ENCODE assay signal across 8 cellular contexts in the genomic region with DNA sequence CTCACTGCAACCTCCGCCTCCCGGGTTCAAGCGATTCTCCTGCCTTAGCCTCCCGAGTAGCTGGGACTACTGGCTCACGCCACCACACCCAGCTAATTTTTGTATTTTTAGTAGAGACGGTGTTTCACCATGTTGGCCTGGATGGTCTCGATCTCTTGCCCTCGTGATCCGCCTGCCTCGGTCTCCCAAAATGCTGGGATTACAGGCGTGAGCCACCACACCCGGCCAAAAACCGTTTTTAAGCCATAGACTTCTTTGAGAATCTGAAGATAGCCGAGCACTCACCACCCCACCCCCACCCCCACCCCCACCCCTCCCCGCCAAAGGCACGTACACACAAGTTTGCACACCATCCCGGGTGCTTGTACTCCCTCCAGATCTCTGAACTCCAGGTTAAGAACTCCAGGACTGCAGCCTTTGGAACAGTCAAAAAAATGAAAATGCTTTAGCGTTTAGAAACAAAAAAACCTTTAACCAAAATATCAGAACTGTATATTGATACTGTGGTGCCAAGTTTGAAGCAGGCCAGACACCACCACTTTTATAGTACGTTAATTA. TPM values are rescaled to one million over a fixed set of nuclear protein-coding genes. Genes with fewer than 3 reads are reported as not detected.
DNase-seq lines count a peak whose midpoint lies in the region; ATAC-seq and TF ChIP-seq lines count a peak whose summit lies in the region.

No MANE protein-coding gene starts in this region.

- ATAC-seq in HG03432 (IDR thresholded peaks at IDR 0.05; ENCODE audit: unreplicated experiment) (no peak), left lobe of liver (no peak), HG03280 (IDR thresholded peaks at IDR 0.05; ENCODE audit: unreplicated experiment) (no peak)

- H3K4me3 ChIP-seq in AG09309 (ENCODE audit: control insufficient read depth, low read depth, low read length) (peak overlapping the region; percentile 100), brain microvascular endothelial cell (ENCODE audit: low read depth, low read length) (peak overlapping the region; percentile 93), mucosa of stomach (ENCODE audit: low read length) (peak overlapping the region; percentile 94)

- in situ Hi-C loops in brain microvascular endothelial cell (cut with HindIII; ENCODE audit: low pct_ligation_motif_present, low sequenced_read_pairs) = no loop called here

- H3K9me3 ChIP-seq in mucosa of stomach (ENCODE audit: control insufficient read depth, low read length) = no peaks in the 10 kb centered on the region

- H3K27me3 ChIP-seq in brain microvascular endothelial cell (replicated peaks) = no peaks in the 10 kb centered on the region
- H3K27me3 ChIP-seq in mucosa of stomach (ENCODE audit: control insufficient read depth, insufficient read depth, low read length) = no peaks in the 10 kb centered on the region

- no peak for DNase-seq in AG09309 (ENCODE audit: low read depth)
- peak; percentile 16 for DNase-seq in HuH-7.5 (ENCODE audit: low spot score)
- DNase-seq in brain microvascular endothelial cell = no peak
- DNase-seq in posterior cingulate gyrus = no peak
- DNase-seq in left lobe of liver (ENCODE audit: low spot score) = no peak

- no peak overlapping the region for H3K27ac ChIP-seq in brain microvascular endothelial cell

- H3K4me1 ChIP-seq in mucosa of stomach (ENCODE audit: control insufficient read depth, insufficient read depth, low read length) = peaks cover 17% of the 10 kb centered on the region

- intact Hi-C loops in posterior cingulate gyrus (cut with DNase I) = loop anchor here (5.0 kb wide), 1 partner anchor 39 kb away; no protein-coding TSS in a partner anchor

- no peak for TF ChIP-seq CTCF in AG09309 (IDR thresholded peaks at IDR 0.05; ENCODE audit: control insufficient read depth, insufficient read depth, low read depth, low read length, missing control alignments)
- TF ChIP-seq CTCF in brain microvascular endothelial cell (IDR thresholded peaks at IDR 0.05; ENCODE audit: low read depth, low read length, missing control alignments) = no peak

- H3K9ac ChIP-seq in mucosa of stomach (ENCODE audit: low read length) = peak overlapping the region; percentile 93

- peaks cover 5% of the 10 kb centered on the region for H3K36me3 ChIP-seq in brain microvascular endothelial cell (replicated peaks)
- H3K36me3 ChIP-seq in mucosa of stomach (ENCODE audit: control insufficient read depth, insufficient read depth, low read length) = no peaks in the 10 kb centered on the region

RNA-seq across cellular contexts. Expression of a gene that starts 1.5 kb away (rescaled TPM):
- 41.4 TPM for total RNA-seq in left lobe of liver

RNA-seq across cellular contexts. Expression of a gene that starts 48.3 kb away (rescaled TPM):
- 1.3 TPM for total RNA-seq in left lobe of liver

RNA-seq across cellular contexts. Expression of a gene that starts 59.9 kb away (rescaled TPM):
- 24.6 TPM for total RNA-seq in left lobe of liver
